Comparison of ENCODE assay signal across 9 cellular contexts in the genomic region with DNA sequence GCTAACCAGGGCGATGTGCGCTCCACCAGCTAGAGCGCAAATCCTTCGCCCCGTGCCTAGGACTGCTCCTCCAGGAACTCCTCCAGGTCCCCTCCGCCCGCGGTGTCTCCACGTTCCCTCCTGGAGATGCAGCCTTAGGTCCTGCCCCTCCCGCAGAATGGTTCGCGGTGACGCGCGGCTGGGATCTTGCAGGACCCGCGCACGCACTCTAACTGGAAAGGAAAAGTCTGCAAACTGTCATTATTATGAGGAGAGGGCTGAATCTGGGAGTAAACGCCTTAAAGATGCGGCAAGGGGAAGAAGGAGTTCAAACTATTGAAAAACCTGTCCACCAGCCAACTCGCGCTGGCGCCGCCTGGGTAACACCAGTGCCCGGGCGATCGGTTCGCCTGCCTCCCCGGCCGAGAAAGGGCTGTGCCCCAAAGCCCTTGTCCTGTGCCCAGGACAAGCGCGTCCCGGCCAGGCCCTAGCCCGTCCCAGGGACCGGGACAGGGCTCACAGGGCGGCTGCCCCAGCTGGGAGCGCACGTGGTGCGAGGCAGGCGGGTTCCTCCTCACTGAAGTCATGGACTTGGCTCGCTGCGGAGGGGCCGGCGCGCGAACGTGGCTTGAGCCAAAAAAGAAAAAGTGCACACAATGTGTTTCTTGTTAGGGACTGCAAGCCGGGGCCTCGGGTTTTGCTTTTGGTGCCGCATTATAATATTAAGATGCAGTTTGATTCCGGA. TPM values are rescaled to one million over a fixed set of nuclear protein-coding genes. Genes with fewer than 3 reads are reported as not detected.
A peak's percentile ranks its signal among the peaks of the same experiment; 100 is the strongest.
DNase-seq lines count a peak whose midpoint lies in the region; ATAC-seq and TF ChIP-seq lines count a peak whose summit lies in the region.
"Had no signal": no experiment of that assay in that cellular context is flagged by ENCODE, and none has a peak within 500 bp of the region (broad histone marks: within the 10 kb centered on the region; RNA-seq: fewer than 3 reads in every experiment).

No MANE protein-coding gene starts in this region.

- TF ChIP-seq CTCF in AG09319 (IDR thresholded peaks at IDR 0.05; ENCODE audit: low read depth, low read length) (no peak), VCaP (conservative IDR thresholded peaks at IDR 0.05) (no peak), neural crest cell (conservative IDR thresholded peaks at IDR 0.05) (no peak)

- H3K4me1 Mint-ChIP-seq in neural crest cell: peaks cover 37% of the 10 kb centered on the region
- peaks cover 41% of the 10 kb centered on the region for H3K4me1 Mint-ChIP-seq in activated naive CD4-positive, alpha-beta T cell treated with anti-CD3 and anti-CD28 coated beads, Interleukin-2, amount 10 ng/mL, durations not matched to agents 7 days and 5 days

- no peak overlapping the region for H3K27ac Mint-ChIP-seq in neural crest cell (ENCODE audit: unreplicated experiment)
- H3K27ac Mint-ChIP-seq in activated naive CD4-positive, alpha-beta T cell treated with anti-CD3 and anti-CD28 coated beads, Interleukin-2, amount 10 ng/mL, durations not matched to agents 7 days and 5 days: no peak overlapping the region

- peak overlapping the region; percentile 91 for H3K27ac ChIP-seq in VCaP

- CTCF ChIA-PET in activated naive CD4-positive, alpha-beta T cell treated with anti-CD3 and anti-CD28 coated beads, Interleukin-2, amount 10 ng/mL, durations not matched to agents 7 days and 5 days (lab: Charles Lee): interaction anchor here (0.8 kb wide), 1 partner anchor 1249 kb away, joined by 3 read pairs; no protein-coding TSS in a partner anchor

- DNase-seq in AG09319 (ENCODE audit: extremely low read depth, low read depth): peak; percentile 71
- peak; percentile 12 for DNase-seq in glomerular visceral epithelial cell (ENCODE audit: extremely low spot score)
- DNase-seq in neural crest cell (ENCODE audit: low read depth, low spot score): no peak
- DNase-seq in NCI-H187 treated with DMSO at 0.1 percent for 48 hours (lab: John Stamatoyannopoulos, UW): no peak
- no peak for DNase-seq in activated naive CD4-positive, alpha-beta T cell treated with anti-CD3 and anti-CD28 coated beads, Interleukin-2, amount 10 ng/mL, durations not matched to agents 7 days and 5 days
- no peak for DNase-seq in LoVo (ENCODE audit: low spot score)

- peaks cover 9% of the 10 kb centered on the region for H3K36me3 Mint-ChIP-seq in neural crest cell (ENCODE audit: low read depth)
- peaks cover 15% of the 10 kb centered on the region for H3K36me3 Mint-ChIP-seq in activated naive CD4-positive, alpha-beta T cell treated with anti-CD3 and anti-CD28 coated beads, Interleukin-2, amount 10 ng/mL, durations not matched to agents 7 days and 5 days

- ATAC-seq in HG02938 (IDR thresholded peaks at IDR 0.05; ENCODE audit: unreplicated experiment): no peak
- ATAC-seq: GM12878 had no signal

- H3K9me3 Mint-ChIP-seq in neural crest cell: peaks cover 10% of the 10 kb centered on the region
- H3K9me3 Mint-ChIP-seq in activated naive CD4-positive, alpha-beta T cell treated with anti-CD3 and anti-CD28 coated beads, Interleukin-2, amount 10 ng/mL, durations not matched to agents 7 days and 5 days: peaks cover 20% of the 10 kb centered on the region

- peaks cover 53% of the 10 kb centered on the region for H3K27me3 Mint-ChIP-seq in neural crest cell (ENCODE audit: low read depth)
- H3K27me3 Mint-ChIP-seq in activated naive CD4-positive, alpha-beta T cell treated with anti-CD3 and anti-CD28 coated beads, Interleukin-2, amount 10 ng/mL, durations not matched to agents 7 days and 5 days: peaks cover 70% of the 10 kb centered on the region

- H3K4me3 Mint-ChIP-seq in neural crest cell: peak overlapping the region; percentile 71
- H3K4me3 Mint-ChIP-seq in activated naive CD4-positive, alpha-beta T cell treated with anti-CD3 and anti-CD28 coated beads, Interleukin-2, amount 10 ng/mL, durations not matched to agents 7 days and 5 days: no peak overlapping the region

RNA-seq across cellular contexts. Expression of gene ID2, which starts 5.5 kb away (rescaled TPM):
- total RNA-seq in neural crest cell: 44.1 and 46.1 TPM in 2 replicates

Comparison
In these comparisons a context has a peak if more than half of its experiments do, and no peak if none do; other contexts are left out.
1. DNase-seq: peak in AG09319 (single experiment) and glomerular visceral epithelial cell (single experiment); none in neural crest cell (single experiment), NCI-H187 treated with DMSO at 0.1 percent for 48 hours (single experiment), activated naive CD4-positive, alpha-beta T cell treated with anti-CD3 and anti-CD28 coated beads, Interleukin-2, amount 10 ng/mL, durations not matched to agents 7 days and 5 days (single experiment) and LoVo (single experiment).